ENCODE assay signal across 2 cellular contexts in genomic region chrX:109667986-109668385, GRCh38.
TF ChIP-seq lines count a peak whose summit lies in the region.

No MANE protein-coding gene starts in this region.

TF ChIP-seq in HepG2, 621 proteins besides CTCF, POLR2A, EP300 and RAD21:
- TF ChIP-seq NR0B2 (CRISPR knock-in tag; IDR thresholded peaks at IDR 0.05) (no peak), ZNF513 (CRISPR knock-in tag; conservative IDR thresholded peaks at IDR 0.05) (no peak), FOXP4 (CRISPR knock-in tag; IDR thresholded peaks at IDR 0.05) (no peak), ZNF224 (CRISPR knock-in tag; IDR thresholded peaks at IDR 0.05) (no peak), SMYD3 (CRISPR knock-in tag; IDR thresholded peaks at IDR 0.05) (no peak), ATAD3A (CRISPR knock-in tag; IDR thresholded peaks at IDR 0.05) (no peak), RBM22 (optimal IDR thresholded peaks at IDR 0.05; ENCODE audit: low read length) (peak; percentile 92), CBX1 (IDR thresholded peaks at IDR 0.05; ENCODE audit: low read depth) (no peak), ATF5 (CRISPR knock-in tag; IDR thresholded peaks at IDR 0.05; ENCODE audit: low read depth) (no peak), ZFX (CRISPR knock-in tag; IDR thresholded peaks at IDR 0.05; ENCODE audit: low read depth) (no peak), REPIN1 (CRISPR knock-in tag; IDR thresholded peaks at IDR 0.05; ENCODE audit: borderline replicate concordance, low read depth) (no peak), POLR2AphosphoS5 (IDR thresholded peaks at IDR 0.05; ENCODE audit: low read depth, low read length) (peak; percentile 23; the same call in 1 of the 2 replicates)
- TF ChIP-seq, protein P1, sequence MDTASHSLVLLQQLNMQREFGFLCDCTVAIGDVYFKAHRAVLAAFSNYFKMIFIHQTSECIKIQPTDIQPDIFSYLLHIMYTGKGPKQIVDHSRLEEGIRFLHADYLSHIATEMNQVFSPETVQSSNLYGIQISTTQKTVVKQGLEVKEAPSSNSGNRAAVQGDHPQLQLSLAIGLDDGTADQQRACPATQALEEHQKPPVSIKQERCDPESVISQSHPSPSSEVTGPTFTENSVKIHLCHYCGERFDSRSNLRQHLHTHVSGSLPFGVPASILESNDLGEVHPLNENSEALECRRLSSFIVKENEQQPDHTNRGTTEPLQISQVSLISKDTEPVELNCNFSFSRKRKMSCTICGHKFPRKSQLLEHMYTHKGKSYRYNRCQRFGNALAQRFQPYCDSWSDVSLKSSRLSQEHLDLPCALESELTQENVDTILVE (CRISPR knock-in tag; IDR thresholded peaks at IDR 0.05) = no peak

TF ChIP-seq in endothelial cell of umbilical vein, 7 proteins besides CTCF, POLR2A, EP300 and RAD21:
- TF ChIP-seq FOS (IDR thresholded peaks at IDR 0.05; ENCODE audit: borderline replicate concordance, insufficient read depth, low read length) = no peak
- TF ChIP-seq EZH2 (IDR thresholded peaks at IDR 0.05; ENCODE audit: borderline replicate concordance, low read depth, low read length, severe bottlenecking) = no peak
- no peak for TF ChIP-seq MAX (IDR thresholded peaks at IDR 0.05; ENCODE audit: insufficient read depth, insufficient read length)
- TF ChIP-seq GATA2 (IDR thresholded peaks at IDR 0.05; ENCODE audit: insufficient read depth, insufficient read length, low read depth, low read length) = no peak
- no peak for TF ChIP-seq MYC (IDR thresholded peaks at IDR 0.05; ENCODE audit: low read depth, low read length)
- no peak for TF ChIP-seq POLR2AphosphoS5 (IDR thresholded peaks at IDR 0.05; ENCODE audit: insufficient read depth, low read depth, low read length)
TF ChIP-seq in endothelial cell of umbilical vein: peak in this region for 0.
